25 cellular contexts compared by ENCODE assay signal in genomic region chr5:147451125-147451524, GRCh38. TPM values are rescaled to one million over a fixed set of nuclear protein-coding genes. Genes with fewer than 3 reads are reported as not detected.
A peak's percentile ranks its signal among the peaks of the same experiment; 100 is the strongest.
DNase-seq lines count a peak whose midpoint lies in the region; ATAC-seq and TF ChIP-seq lines count a peak whose summit lies in the region.
"Had no signal": no experiment of that assay in that cellular context is flagged by ENCODE, and none has a peak within 500 bp of the region (broad histone marks: within the 10 kb centered on the region; RNA-seq: fewer than 3 reads in every experiment).

No MANE protein-coding gene starts in this region.

- H2AFZ ChIP-seq in neuronal stem cell (ENCODE audit: low read length) = no peak overlapping the region

- H3K9me3 ChIP-seq in cardiac muscle cell (ENCODE audit: low read depth) = no peaks in the 10 kb centered on the region
- H3K9me3 ChIP-seq in esophagus squamous epithelium = no peaks in the 10 kb centered on the region
- no peaks in the 10 kb centered on the region for H3K9me3 ChIP-seq in vagina
- no peaks in the 10 kb centered on the region for H3K9me3 ChIP-seq in neuronal stem cell (replicated peaks in 1 of 2; ENCODE audit: control insufficient read depth in 2 of 2, insufficient read depth in 1 of 2, low read depth in 1 of 2, low read length in 2 of 2)
- H3K9me3 ChIP-seq: A549; BLaER1 treated with 17β-estradiol and CSF1 and Interleukin-3, amounts not matched to agents 10 nM and 100 nM; tibial nerve had no signal

- WGBS in esophagus squamous epithelium, 2 donors = 79 to 84% methylated on average over 4 of the region's 4 CpGs
- no CpG with 5 or more reads among the region's 4 CpGs for WGBS in neuronal stem cell (ENCODE audit: extremely low coverage in 2 of 2, insufficient read length in 2 of 2, insufficient replicate concordance in 1 of 2), 2 donors

- H3K36me3 ChIP-seq in cardiac muscle cell = no peaks in the 10 kb centered on the region
- no peaks in the 10 kb centered on the region for H3K36me3 ChIP-seq in esophagus squamous epithelium
- H3K36me3 ChIP-seq in vagina = no peaks in the 10 kb centered on the region
- H3K36me3 ChIP-seq in neuronal stem cell (replicated peaks in 1 of 2; ENCODE audit: control insufficient read depth in 2 of 2, insufficient read depth in 2 of 2, low read length in 2 of 2) = peaks cover 0 to 27% of the 10 kb centered on the region in 2 donors
- H3K36me3 ChIP-seq: BLaER1 treated with 17β-estradiol and CSF1 and Interleukin-3, amounts not matched to agents 10 nM and 100 nM; tibial nerve had no signal

- no peaks in the 10 kb centered on the region for H3K9me3 Mint-ChIP-seq in nephron progenitor cell
- H3K9me3 Mint-ChIP-seq: activated CD4-positive, alpha-beta memory T cell treated with anti-CD3 and anti-CD28 coated beads for 36 hours; activated naive CD4-positive, alpha-beta T cell treated with anti-CD3 and anti-CD28 coated beads for 36 hours; dendritic cell treated with granulocyte-macrophage colony-stimulating factor and Interleukin-4, amounts not matched to agents 40 ng/mL and 50 ng/mL, for 4 days; natural killer cell; stimulated activated naive B cell treated with anti-CD40 and anti-IgM and Interleukin-4, amounts not matched to agents 10 μg/mL and 1 μg/mL and 100 μg/mL, for 72 hours; T-helper 1 cell treated with Interleukin-12 subunit alpha and Interleukin-12 subunit beta and Interleukin-4 antibody, amounts not matched to agents 30 μg/mL and 1 μg/mL, for 36 hours had no signal

- H3K4me1 ChIP-seq in cardiac muscle cell (ENCODE audit: low read depth) (peaks cover 41% of the 10 kb centered on the region), esophagus squamous epithelium (peaks cover 0 to 74% (median 14%) of the 10 kb centered on the region in 3 donors), vagina (peaks cover 33% of the 10 kb centered on the region), neuronal stem cell (ENCODE audit: control insufficient read depth in 2 of 2, insufficient read depth in 1 of 2, low read depth in 1 of 2, low read length in 2 of 2) (peaks cover 24 to 32% of the 10 kb centered on the region in 2 donors)

- peaks cover 5% of the 10 kb centered on the region for H3K79me1 ChIP-seq in neuronal stem cell (ENCODE audit: low read depth, low read length)

- H3K36me3 Mint-ChIP-seq in nephron progenitor cell (ENCODE audit: low read depth) = peaks cover 5% of the 10 kb centered on the region
- H3K36me3 Mint-ChIP-seq: activated CD4-positive, alpha-beta memory T cell treated with anti-CD3 and anti-CD28 coated beads for 36 hours; natural killer cell had no signal

- H2BK15ac ChIP-seq in neuronal stem cell (ENCODE audit: low read length) = no peak overlapping the region

- H2AK5ac ChIP-seq in neuronal stem cell (ENCODE audit: low read depth, low read length) = no peak overlapping the region

- no peak overlapping the region for H3K9ac ChIP-seq in neuronal stem cell (ENCODE audit: low read depth, low read length, poor library complexity)
- H3K9ac ChIP-seq: BLaER1 treated with 17β-estradiol and CSF1 and Interleukin-3, amounts not matched to agents 10 nM and 100 nM had no signal

- DNase-seq in cardiac muscle cell (ENCODE audit: low read depth in 1 of 2, low spot score in 1 of 2) (no peak), Right ventricle myocardium inferior (ENCODE audit: missing footprints) (no peak), esophagus squamous epithelium (lab: John Stamatoyannopoulos, UW) (no peak), nephron progenitor cell (no peak), vagina (ENCODE audit: extremely low spot score in 2 of 2) (no peak), neuronal stem cell (ENCODE audit: low spot score) (no peak), germinal center (ENCODE audit: low spot score) (no peak)
- DNase-seq: activated CD4-positive, alpha-beta memory T cell treated with anti-CD3 and anti-CD28 coated beads for 36 hours; activated naive CD4-positive, alpha-beta T cell treated with anti-CD3 and anti-CD28 coated beads for 36 hours; IMR-90; islet precursor cell; MM.1S; natural killer cell; NCI-H1694 treated with DMSO at 0.1 percent for 48 hours; NCI-H345; SHP77 treated with DMSO at 0.1 percent for 48 hours; stimulated activated naive B cell treated with anti-CD40 and anti-IgM and Interleukin-4, amounts not matched to agents 10 μg/mL and 1 μg/mL and 100 μg/mL, for 72 hours had no signal

- no peak overlapping the region for H2BK5ac ChIP-seq in neuronal stem cell (ENCODE audit: low read length)

- H2BK120ac ChIP-seq in neuronal stem cell (ENCODE audit: low read depth, low read length) = no peak overlapping the region

- no peak overlapping the region for H4K91ac ChIP-seq in neuronal stem cell (ENCODE audit: low read depth, low read length, poor library complexity)

- no peak overlapping the region for H3K18ac ChIP-seq in neuronal stem cell (ENCODE audit: low read length)

- H2BK12ac ChIP-seq in neuronal stem cell (ENCODE audit: low read length) = no peak overlapping the region

- peak overlapping the region; percentile 74 for H3K4me3 ChIP-seq in cardiac muscle cell
- peak overlapping the region in 2 of 4 donors; percentile 75 to 82 for H3K4me3 ChIP-seq in esophagus squamous epithelium
- no peak overlapping the region for H3K4me3 ChIP-seq in vagina
- H3K4me3 ChIP-seq in neuronal stem cell (ENCODE audit: low read length in 2 of 2) = peak overlapping the region in 1 of 2 donors; percentile 5
- H3K4me3 ChIP-seq: A549; BLaER1 treated with 17β-estradiol and CSF1 and Interleukin-3, amounts not matched to agents 10 nM and 100 nM had no signal

- H3K27ac Mint-ChIP-seq in nephron progenitor cell = no peak overlapping the region
- H3K27ac Mint-ChIP-seq: activated CD4-positive, alpha-beta memory T cell treated with anti-CD3 and anti-CD28 coated beads for 36 hours; activated naive CD4-positive, alpha-beta T cell treated with anti-CD3 and anti-CD28 coated beads for 36 hours; dendritic cell treated with granulocyte-macrophage colony-stimulating factor and Interleukin-4, amounts not matched to agents 40 ng/mL and 50 ng/mL, for 4 days; natural killer cell; stimulated activated naive B cell treated with anti-CD40 and anti-IgM and Interleukin-4, amounts not matched to agents 10 μg/mL and 1 μg/mL and 100 μg/mL, for 72 hours; T-helper 1 cell treated with Interleukin-12 subunit alpha and Interleukin-12 subunit beta and Interleukin-4 antibody, amounts not matched to agents 30 μg/mL and 1 μg/mL, for 36 hours had no signal

- no peak for ATAC-seq in Right ventricle myocardium inferior
- no peak for ATAC-seq in HG03520 (IDR thresholded peaks at IDR 0.05; ENCODE audit: unreplicated experiment)
- ATAC-seq: A549; natural killer cell; stimulated activated naive B cell treated with anti-CD40 and anti-IgM and Interleukin-4, amounts not matched to agents 10 μg/mL and 1 μg/mL and 100 μg/mL, for 72 hours had no signal

- H3K4me3 Mint-ChIP-seq in nephron progenitor cell = peak overlapping the region; percentile 97
- H3K4me3 Mint-ChIP-seq: activated CD4-positive, alpha-beta memory T cell treated with anti-CD3 and anti-CD28 coated beads for 36 hours; activated naive CD4-positive, alpha-beta T cell treated with anti-CD3 and anti-CD28 coated beads for 36 hours; dendritic cell treated with granulocyte-macrophage colony-stimulating factor and Interleukin-4, amounts not matched to agents 40 ng/mL and 50 ng/mL, for 4 days; stimulated activated naive B cell treated with anti-CD40 and anti-IgM and Interleukin-4, amounts not matched to agents 10 μg/mL and 1 μg/mL and 100 μg/mL, for 72 hours; T-helper 1 cell treated with Interleukin-12 subunit alpha and Interleukin-12 subunit beta and Interleukin-4 antibody, amounts not matched to agents 30 μg/mL and 1 μg/mL, for 36 hours had no signal

- TF ChIP-seq POLR2A in esophagus squamous epithelium (IDR thresholded peaks at IDR 0.05) = no peak
- TF ChIP-seq POLR2A in vagina (IDR thresholded peaks at IDR 0.05) = no peak

- TF ChIP-seq CTCF in cardiac muscle cell (IDR thresholded peaks at IDR 0.05; ENCODE audit: low read depth, low read length) = no peak
- no peak for TF ChIP-seq CTCF in esophagus squamous epithelium (IDR thresholded peaks at IDR 0.05)
- TF ChIP-seq CTCF in nephron progenitor cell (IDR thresholded peaks at IDR 0.05) = no peak
- TF ChIP-seq CTCF in vagina (IDR thresholded peaks at IDR 0.05) = no peak

- no peak overlapping the region for H3K14ac ChIP-seq in neuronal stem cell (ENCODE audit: low read length)

- H3K4ac ChIP-seq in neuronal stem cell (ENCODE audit: low read length) = no peak overlapping the region

- H3K27ac ChIP-seq in cardiac muscle cell (no peak overlapping the region), esophagus squamous epithelium (peak overlapping the region in 3 of 4 donors; percentile 71 to 94 (median 84)), vagina (peak overlapping the region; percentile 91), neuronal stem cell (replicated peaks; ENCODE audit: low read length) (no peak overlapping the region)
- H3K27ac ChIP-seq: A549; BLaER1 treated with 17β-estradiol and CSF1 and Interleukin-3, amounts not matched to agents 10 nM and 100 nM; epithelial cell of prostate had no signal

- H3K23ac ChIP-seq in neuronal stem cell (ENCODE audit: low read depth, low read length, poor library complexity) = no peak overlapping the region

- intact Hi-C loops in Right ventricle myocardium inferior (cut with DNase I) (loop anchor here (5.0 kb wide), 3 partner anchors 49 to 126 kb away; no protein-coding TSS in a partner anchor), esophagus squamous epithelium (cut with DNase I) (no loop called here), vagina (cut with DNase I) (loop anchor here (5.0 kb wide), 2 partner anchors 49 to 126 kb away; no protein-coding TSS in a partner anchor)

- H3K4me1 Mint-ChIP-seq in nephron progenitor cell = peaks cover 61% of the 10 kb centered on the region

- no peaks in the 10 kb centered on the region for H3K27me3 ChIP-seq in cardiac muscle cell
- H3K27me3 ChIP-seq in esophagus squamous epithelium = peaks cover 0 to 35% (median 0%) of the 10 kb centered on the region in 4 donors
- no peaks in the 10 kb centered on the region for H3K27me3 ChIP-seq in vagina
- no peaks in the 10 kb centered on the region for H3K27me3 ChIP-seq in neuronal stem cell (ENCODE audit: control insufficient read depth in 3 of 3, insufficient read depth in 3 of 3, low read depth in 1 of 3, low read length in 3 of 3)
- H3K27me3 ChIP-seq: tibial nerve had no signal

- H3K4me2 ChIP-seq in neuronal stem cell (ENCODE audit: insufficient read depth, low read length, poor library complexity, severe bottlenecking) = no peak overlapping the region
- H3K4me2 ChIP-seq: A549; BLaER1 treated with 17β-estradiol and CSF1 and Interleukin-3, amounts not matched to agents 10 nM and 100 nM had no signal

- no peak overlapping the region for H4K8ac ChIP-seq in neuronal stem cell (ENCODE audit: low read depth, low read length)

- peaks cover 12% of the 10 kb centered on the region for H3K27me3 Mint-ChIP-seq in nephron progenitor cell (ENCODE audit: low read depth, poor library complexity)

RNA-seq across cellular contexts. Expression of gene DPYSL3, which starts 58.7 kb away (rescaled TPM):
- total RNA-seq in cardiac muscle cell = 129 and 202 TPM in 2 replicates
- 49.4 and 86.3 TPM in 2 replicates for polyA plus RNA-seq in cardiac muscle cell
- total RNA-seq in Right ventricle myocardium inferior = 22.1 TPM
- total RNA-seq in esophagus squamous epithelium = 10 to 100 TPM in 2 of 4 donors, 1 to 10 TPM in 2; 5.2 to 62.9 (median 14.0) TPM
- total RNA-seq in vagina = 68.5 TPM
- 143 TPM for polyA plus RNA-seq in neuronal stem cell (2013, experiment 1 of 2)
- polyA plus RNA-seq in neuronal stem cell (2013, experiment 2 of 2) = 143 TPM
- total RNA-seq: activated CD4-positive, alpha-beta memory T cell treated with anti-CD3 and anti-CD28 coated beads for 36 hours; natural killer cell; OCI-LY7 had no signal

Comparison
In these comparisons a context has a peak if more than half of its experiments do, and no peak if none do; other contexts are left out.
1. H3K27ac ChIP-seq: peak in esophagus squamous epithelium (3 of 4) and vagina (single experiment); none in cardiac muscle cell (single experiment) and neuronal stem cell (single experiment).